ENCODE assay signal across 13 cellular contexts in genomic region chr22:27460596-27461347, GRCh38.
A peak's percentile ranks its signal among the peaks of the same experiment; 100 is the strongest.
DNase-seq lines count a peak whose midpoint lies in the region; ATAC-seq and TF ChIP-seq lines count a peak whose summit lies in the region.
"Had no signal": no experiment of that assay in that cellular context is flagged by ENCODE, and none has a peak within 500 bp of the region (broad histone marks: within the 10 kb centered on the region; RNA-seq: fewer than 3 reads in every experiment).

No MANE protein-coding gene starts in this region.

- H3K36me3 Mint-ChIP-seq in WTC11 = no peaks in the 10 kb centered on the region

- DNase-seq in Ammon's horn (ENCODE audit: low spot score) (peak; percentile 45), WTC11 (ENCODE audit: low spot score) (no peak), fibroblast of the conjunctiva (ENCODE audit: low read depth) (peak; percentile 30), putamen (ENCODE audit: low spot score) (peak; percentile 30), erythroblast (lab: John Stamatoyannopoulos, UW) (no peak)
- DNase-seq: activated CD4-positive, alpha-beta T cell treated with anti-CD3 and anti-CD28 coated beads for 4 hours; MV-4-11; NCI-H510A treated with DMSO at 0.1 percent for 48 hours; stimulated activated CD4-positive, alpha-beta T cell treated with anti-CD3 and anti-CD28 coated beads, Interleukin-12 subunit alpha, Interleukin-12 subunit beta, amount 100 ng/mL, for 4 hours; stimulated activated CD8-positive, alpha-beta memory T cell treated with anti-CD3 and anti-CD28 coated beads, Interleukin-4, amount 100 ng/mL, for 48 hours had no signal

- H3K27ac Mint-ChIP-seq in WTC11 = 0 out of 2 replicates have a peak overlapping the region, but pooled peaks have one; percentile 18

- H3K4me1 Mint-ChIP-seq in WTC11 = peaks cover 36% of the 10 kb centered on the region

- POLR2A ChIA-PET in WTC11 (lab: Charles Lee) = interaction anchor here (0.6 kb wide), 1 partner anchor 274 kb away, joined by 7 read pairs; no protein-coding TSS in a partner anchor

- ATAC-seq in WTC11 (no peak), GM21423 (IDR thresholded peaks at IDR 0.05; ENCODE audit: unreplicated experiment) (no peak), HG03108 (IDR thresholded peaks at IDR 0.05; ENCODE audit: unreplicated experiment) (no peak), HG03521 (IDR thresholded peaks at IDR 0.05; ENCODE audit: unreplicated experiment) (no peak)

- TF ChIP-seq CTCF in WTC11 (IDR thresholded peaks at IDR 0.05) = no peak

- H3K4me3 Mint-ChIP-seq in WTC11 = no peak overlapping the region

- H3K9me3 Mint-ChIP-seq in WTC11 = no peaks in the 10 kb centered on the region

- H3K27me3 Mint-ChIP-seq in WTC11 (ENCODE audit: low read depth) = no peaks in the 10 kb centered on the region; the same call in none of the 2 replicates

- CTCF ChIA-PET in WTC11 (lab: Charles Lee) = interaction anchor here (0.8 to 1.3 kb wide), 2 partner anchors 14 to 44 kb away, joined by 3 to 6 read pairs; no protein-coding TSS in a partner anchor

- TF ChIP-seq POLR2A in erythroblast (IDR thresholded peaks at IDR 0.05; ENCODE audit: low read length) = no peak

TF ChIP-seq in WTC11, 78 proteins besides CTCF, POLR2A, EP300 and RAD21:
- TF ChIP-seq MLX (CRISPR knock-in tag; IDR thresholded peaks at IDR 0.05) (no peak), ZSCAN18 (CRISPR knock-in tag; IDR thresholded peaks at IDR 0.05) (no peak), IRF2 (CRISPR knock-in tag; IDR thresholded peaks at IDR 0.05; ENCODE audit: borderline replicate concordance, low read depth) (no peak), KAT7 (CRISPR knock-in tag; IDR thresholded peaks at IDR 0.05; ENCODE audit: borderline replicate concordance) (no peak), ZNF416 (CRISPR knock-in tag; IDR thresholded peaks at IDR 0.05) (no peak), RELA (CRISPR knock-in tag; IDR thresholded peaks at IDR 0.05; ENCODE audit: borderline replicate concordance) (no peak), EMX1 (CRISPR knock-in tag; IDR thresholded peaks at IDR 0.05) (no peak), ZBTB21 (CRISPR knock-in tag; IDR thresholded peaks at IDR 0.05; ENCODE audit: borderline replicate concordance) (no peak), SP1 (CRISPR knock-in tag; conservative IDR thresholded peaks at IDR 0.05) (no peak), ZNF671 (CRISPR knock-in tag; IDR thresholded peaks at IDR 0.05) (no peak), GTF2I (CRISPR knock-in tag; conservative IDR thresholded peaks at IDR 0.05) (no peak)
- TF ChIP-seq, protein P1, sequence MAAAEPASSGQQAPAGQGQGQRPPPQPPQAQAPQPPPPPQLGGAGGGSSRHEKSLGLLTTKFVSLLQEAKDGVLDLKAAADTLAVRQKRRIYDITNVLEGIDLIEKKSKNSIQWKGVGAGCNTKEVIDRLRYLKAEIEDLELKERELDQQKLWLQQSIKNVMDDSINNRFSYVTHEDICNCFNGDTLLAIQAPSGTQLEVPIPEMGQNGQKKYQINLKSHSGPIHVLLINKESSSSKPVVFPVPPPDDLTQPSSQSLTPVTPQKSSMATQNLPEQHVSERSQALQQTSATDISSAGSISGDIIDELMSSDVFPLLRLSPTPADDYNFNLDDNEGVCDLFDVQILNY (CRISPR knock-in tag; IDR thresholded peaks at IDR 0.05) = no peak
- TF ChIP-seq, protein P2, sequence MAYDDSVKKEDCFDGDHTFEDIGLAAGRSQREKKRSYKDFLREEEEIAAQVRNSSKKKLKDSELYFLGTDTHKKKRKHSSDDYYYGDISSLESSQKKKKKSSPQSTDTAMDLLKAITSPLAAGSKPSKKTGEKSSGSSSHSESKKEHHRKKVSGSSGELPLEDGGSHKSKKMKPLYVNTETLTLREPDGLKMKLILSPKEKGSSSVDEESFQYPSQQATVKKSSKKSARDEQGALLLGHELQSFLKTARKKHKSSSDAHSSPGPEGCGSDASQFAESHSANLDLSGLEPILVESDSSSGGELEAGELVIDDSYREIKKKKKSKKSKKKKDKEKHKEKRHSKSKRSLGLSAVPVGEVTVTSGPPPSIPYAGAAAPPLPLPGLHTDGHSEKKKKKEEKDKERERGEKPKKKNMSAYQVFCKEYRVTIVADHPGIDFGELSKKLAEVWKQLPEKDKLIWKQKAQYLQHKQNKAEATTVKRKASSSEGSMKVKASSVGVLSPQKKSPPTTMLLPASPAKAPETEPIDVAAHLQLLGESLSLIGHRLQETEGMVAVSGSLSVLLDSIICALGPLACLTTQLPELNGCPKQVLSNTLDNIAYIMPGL (CRISPR knock-in tag; IDR thresholded peaks at IDR 0.05) = no peak
- TF ChIP-seq, protein P3, sequence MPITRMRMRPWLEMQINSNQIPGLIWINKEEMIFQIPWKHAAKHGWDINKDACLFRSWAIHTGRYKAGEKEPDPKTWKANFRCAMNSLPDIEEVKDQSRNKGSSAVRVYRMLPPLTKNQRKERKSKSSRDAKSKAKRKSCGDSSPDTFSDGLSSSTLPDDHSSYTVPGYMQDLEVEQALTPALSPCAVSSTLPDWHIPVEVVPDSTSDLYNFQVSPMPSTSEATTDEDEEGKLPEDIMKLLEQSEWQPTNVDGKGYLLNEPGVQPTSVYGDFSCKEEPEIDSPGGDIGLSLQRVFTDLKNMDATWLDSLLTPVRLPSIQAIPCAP (CRISPR knock-in tag; IDR thresholded peaks at IDR 0.05) = no peak
- TF ChIP-seq, protein P4, sequence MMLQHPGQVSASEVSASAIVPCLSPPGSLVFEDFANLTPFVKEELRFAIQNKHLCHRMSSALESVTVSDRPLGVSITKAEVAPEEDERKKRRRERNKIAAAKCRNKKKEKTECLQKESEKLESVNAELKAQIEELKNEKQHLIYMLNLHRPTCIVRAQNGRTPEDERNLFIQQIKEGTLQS (CRISPR knock-in tag; conservative IDR thresholded peaks at IDR 0.05) = no peak
- TF ChIP-seq, protein P5, sequence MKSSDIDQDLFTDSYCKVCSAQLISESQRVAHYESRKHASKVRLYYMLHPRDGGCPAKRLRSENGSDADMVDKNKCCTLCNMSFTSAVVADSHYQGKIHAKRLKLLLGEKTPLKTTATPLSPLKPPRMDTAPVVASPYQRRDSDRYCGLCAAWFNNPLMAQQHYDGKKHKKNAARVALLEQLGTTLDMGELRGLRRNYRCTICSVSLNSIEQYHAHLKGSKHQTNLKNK (CRISPR knock-in tag; IDR thresholded peaks at IDR 0.05) = no peak

Comparison
In these comparisons a context has a peak if more than half of its experiments do, and no peak if none do; other contexts are left out.
1. DNase-seq: peak in Ammon's horn (single experiment), fibroblast of the conjunctiva (single experiment) and putamen (single experiment); none in WTC11 (single experiment) and erythroblast (0 of 2).